In the genomic region with DNA sequence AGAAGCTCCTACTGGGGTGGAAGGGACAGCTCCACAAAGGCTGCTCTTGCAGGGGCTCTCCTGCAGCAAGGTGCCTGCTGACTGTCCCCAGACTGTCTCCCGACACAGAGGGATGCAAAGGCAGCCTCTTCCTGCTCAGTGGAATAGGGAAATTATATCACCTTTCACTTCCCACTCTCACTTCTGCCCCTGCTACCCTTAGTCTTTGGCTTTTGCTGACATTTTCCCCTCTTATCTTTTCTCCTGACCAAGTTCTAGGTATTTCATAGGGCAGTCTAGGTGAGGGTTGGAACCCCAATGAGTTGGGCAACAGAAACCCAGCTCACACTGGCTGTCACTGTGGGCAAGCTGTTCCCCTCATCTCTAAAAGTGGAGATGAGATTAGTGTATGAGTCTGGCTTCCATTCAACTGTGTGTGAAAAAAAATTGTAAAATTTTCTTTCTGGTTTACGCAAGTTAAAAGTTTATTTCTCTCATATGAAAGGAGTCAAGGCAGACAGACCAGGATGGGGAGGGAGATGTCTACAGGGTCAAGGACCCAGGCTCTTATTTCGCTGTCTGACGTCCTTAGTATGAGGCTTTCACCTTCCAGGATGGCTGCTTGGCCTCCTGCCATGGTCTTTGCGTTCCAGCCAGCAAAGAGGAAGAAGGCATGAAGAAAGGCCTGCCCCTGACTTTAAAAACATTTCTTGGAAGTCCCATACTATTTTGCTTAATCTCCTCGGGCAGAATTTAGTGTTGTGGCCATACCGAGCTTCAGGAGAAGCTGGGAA, we compare ENCODE assay signal across 1 cellular context.
A peak's percentile ranks its signal among the peaks of the same experiment; 100 is the strongest.
TF ChIP-seq lines count a peak whose summit lies in the region.

No MANE protein-coding gene starts in this region.

TF ChIP-seq in HepG2, 621 proteins besides CTCF, POLR2A, EP300 and RAD21:
- TF ChIP-seq FOXP1 (IDR thresholded peaks at IDR 0.05) (no peak), FOXP1 (CRISPR knock-in tag; IDR thresholded peaks at IDR 0.05) (no peak), POLR2G (IDR thresholded peaks at IDR 0.05; ENCODE audit: low read depth, low read length) (peak; percentile 33), POLR2AphosphoS5 (IDR thresholded peaks at IDR 0.05; ENCODE audit: low read depth, low read length) (peak; percentile 47; the same call in 1 of the 2 replicates), ZNF329 (CRISPR knock-in tag; IDR thresholded peaks at IDR 0.05; ENCODE audit: low read depth) (no peak), MAFF (IDR thresholded peaks at IDR 0.05; ENCODE audit: low read depth, low read length) (no peak), FOXA3 (CRISPR knock-in tag; IDR thresholded peaks at IDR 0.05) (no peak), IRF2 (CRISPR knock-in tag; IDR thresholded peaks at IDR 0.05) (no peak), JUNB (CRISPR knock-in tag; IDR thresholded peaks at IDR 0.05; ENCODE audit: borderline replicate concordance) (no peak), TEAD3 (CRISPR knock-in tag; optimal IDR thresholded peaks at IDR 0.05; ENCODE audit: borderline replicate concordance) (peak; percentile 18)
- TF ChIP-seq, protein P1, sequence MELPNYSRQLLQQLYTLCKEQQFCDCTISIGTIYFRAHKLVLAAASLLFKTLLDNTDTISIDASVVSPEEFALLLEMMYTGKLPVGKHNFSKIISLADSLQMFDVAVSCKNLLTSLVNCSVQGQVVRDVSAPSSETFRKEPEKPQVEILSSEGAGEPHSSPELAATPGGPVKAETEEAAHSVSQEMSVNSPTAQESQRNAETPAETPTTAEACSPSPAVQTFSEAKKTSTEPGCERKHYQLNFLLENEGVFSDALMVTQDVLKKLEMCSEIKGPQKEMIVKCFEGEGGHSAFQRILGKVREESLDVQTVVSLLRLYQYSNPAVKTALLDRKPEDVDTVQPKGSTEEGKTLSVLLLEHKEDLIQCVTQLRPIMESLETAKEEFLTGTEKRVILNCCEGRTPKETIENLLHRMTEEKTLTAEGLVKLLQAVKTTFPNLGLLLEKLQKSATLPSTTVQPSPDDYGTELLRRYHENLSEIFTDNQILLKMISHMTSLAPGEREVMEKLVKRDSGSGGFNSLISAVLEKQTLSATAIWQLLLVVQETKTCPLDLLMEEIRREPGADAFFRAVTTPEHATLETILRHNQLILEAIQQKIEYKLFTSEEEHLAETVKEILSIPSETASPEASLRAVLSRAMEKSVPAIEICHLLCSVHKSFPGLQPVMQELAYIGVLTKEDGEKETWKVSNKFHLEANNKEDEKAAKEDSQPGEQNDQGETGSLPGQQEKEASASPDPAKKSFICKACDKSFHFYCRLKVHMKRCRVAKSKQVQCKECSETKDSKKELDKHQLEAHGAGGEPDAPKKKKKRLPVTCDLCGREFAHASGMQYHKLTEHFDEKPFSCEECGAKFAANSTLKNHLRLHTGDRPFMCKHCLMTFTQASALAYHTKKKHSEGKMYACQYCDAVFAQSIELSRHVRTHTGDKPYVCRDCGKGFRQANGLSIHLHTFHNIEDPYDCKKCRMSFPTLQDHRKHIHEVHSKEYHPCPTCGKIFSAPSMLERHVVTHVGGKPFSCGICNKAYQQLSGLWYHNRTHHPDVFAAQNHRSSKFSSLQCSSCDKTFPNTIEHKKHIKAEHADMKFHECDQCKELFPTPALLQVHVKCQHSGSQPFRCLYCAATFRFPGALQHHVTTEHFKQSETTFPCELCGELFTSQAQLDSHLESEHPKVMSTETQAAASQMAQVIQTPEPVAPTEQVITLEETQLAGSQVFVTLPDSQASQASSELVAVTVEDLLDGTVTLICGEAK (IDR thresholded peaks at IDR 0.05): no peak
- TF ChIP-seq, protein P1 (CRISPR knock-in tag; IDR thresholded peaks at IDR 0.05): no peak
- TF ChIP-seq, protein P2, sequence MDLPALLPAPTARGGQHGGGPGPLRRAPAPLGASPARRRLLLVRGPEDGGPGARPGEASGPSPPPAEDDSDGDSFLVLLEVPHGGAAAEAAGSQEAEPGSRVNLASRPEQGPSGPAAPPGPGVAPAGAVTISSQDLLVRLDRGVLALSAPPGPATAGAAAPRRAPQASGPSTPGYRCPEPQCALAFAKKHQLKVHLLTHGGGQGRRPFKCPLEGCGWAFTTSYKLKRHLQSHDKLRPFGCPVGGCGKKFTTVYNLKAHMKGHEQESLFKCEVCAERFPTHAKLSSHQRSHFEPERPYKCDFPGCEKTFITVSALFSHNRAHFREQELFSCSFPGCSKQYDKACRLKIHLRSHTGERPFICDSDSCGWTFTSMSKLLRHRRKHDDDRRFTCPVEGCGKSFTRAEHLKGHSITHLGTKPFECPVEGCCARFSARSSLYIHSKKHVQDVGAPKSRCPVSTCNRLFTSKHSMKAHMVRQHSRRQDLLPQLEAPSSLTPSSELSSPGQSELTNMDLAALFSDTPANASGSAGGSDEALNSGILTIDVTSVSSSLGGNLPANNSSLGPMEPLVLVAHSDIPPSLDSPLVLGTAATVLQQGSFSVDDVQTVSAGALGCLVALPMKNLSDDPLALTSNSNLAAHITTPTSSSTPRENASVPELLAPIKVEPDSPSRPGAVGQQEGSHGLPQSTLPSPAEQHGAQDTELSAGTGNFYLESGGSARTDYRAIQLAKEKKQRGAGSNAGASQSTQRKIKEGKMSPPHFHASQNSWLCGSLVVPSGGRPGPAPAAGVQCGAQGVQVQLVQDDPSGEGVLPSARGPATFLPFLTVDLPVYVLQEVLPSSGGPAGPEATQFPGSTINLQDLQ (CRISPR knock-in tag; IDR thresholded peaks at IDR 0.05): no peak
